Comparison of ENCODE assay signal across 8 cellular contexts in genomic region chr7:95596183-95597135, GRCh38. TPM values are rescaled to one million over a fixed set of nuclear protein-coding genes. Genes with fewer than 3 reads are reported as not detected.
DNase-seq lines count a peak whose midpoint lies in the region; ATAC-seq and FAIRE-seq lines count a peak whose summit lies in the region.
"Had no signal": no experiment of that assay in that cellular context is flagged by ENCODE, and none has a peak within 500 bp of the region (broad histone marks: within the 10 kb centered on the region; RNA-seq: fewer than 3 reads in every experiment).

Gene PDK4, minus strand, starts transcription at chr7:95596516. Its CDS starts 223 bp downstream, at chr7:95596293.

- H2AFZ ChIP-seq in GM23248, result peak within 1 kb of the TSS; percentile 95

- no peaks in the 10 kb centered on the region for H4K20me1 ChIP-seq in GM23248 (ENCODE audit: insufficient read depth)

- ATAC-seq in left colon (peak; percentile 95), GM21447 (IDR thresholded peaks at IDR 0.05; ENCODE audit: unreplicated experiment) (no peak)

- H3K27me3 ChIP-seq in GM23248 (replicated peaks; ENCODE audit: insufficient read depth) (no peaks in the 10 kb centered on the region), small intestine (ENCODE audit: control insufficient read depth in 2 of 2, insufficient read depth in 2 of 2, low read length in 2 of 2) (no peaks in the 10 kb centered on the region)

- H3K9ac ChIP-seq in GM23248, result peak within 1 kb of the TSS; percentile 80

- WGBS in GM23248 (ENCODE audit: low coverage in 1 of 2, low lambda C conversion rate in 2 of 2, missing lambda C conversion rate in 2 of 2), 2 experiments, result 1 to 2% methylated on average over 63 to 67 of the region's 67 CpGs
- 3 to 6% (median 4%) methylated on average over 67 of the region's 67 CpGs for WGBS in small intestine, 3 donors

- DNase-seq in GM23248 (peak; percentile 92), NOMO-1 treated with DMSO at 0.1 percent for 48 hours (lab: John Stamatoyannopoulos, UW; ENCODE audit: unreplicated experiment) (peak; percentile 55), dermis microvascular lymphatic vessel endothelial cell (ENCODE audit: low read depth in 2 of 2) (peak; percentile 90 to 93), left colon (peak; percentile 92 to 97), small intestine (peak; percentile 94), GM19238 (ENCODE audit: insufficient read length, low spot score) (no peak)

- peak within 1 kb of the TSS; percentile 82 for H3K4me2 ChIP-seq in GM23248 (ENCODE audit: unreplicated experiment)

- H3K27ac ChIP-seq in GM23248, result peak within 1 kb of the TSS; percentile 52
- H3K27ac ChIP-seq in small intestine (ENCODE audit: low read depth in 1 of 2, low read length in 1 of 2), result peak within 1 kb of the TSS; percentile 96 to 99
- H3K27ac ChIP-seq: VCaP had no signal

- intact Hi-C loops in left colon (cut with DNase I, micrococcal nuclease), result no loop called here

- no peaks in the 10 kb centered on the region for H3K9me2 ChIP-seq in GM23248 (ENCODE audit: insufficient read depth)

- FAIRE-seq in small intestine (lab: Jason Lieb, UNC), result no peak

- H3K36me3 ChIP-seq in GM23248 (ENCODE audit: low read depth) (no peaks in the 10 kb centered on the region), small intestine (ENCODE audit: control insufficient read depth in 2 of 2, insufficient read depth in 2 of 2, low read length in 2 of 2) (no peaks in the 10 kb centered on the region)

- H3K79me2 ChIP-seq in GM23248 (ENCODE audit: insufficient read depth), result no peaks in the 10 kb centered on the region

- H3F3A ChIP-seq in GM23248 (ENCODE audit: insufficient read depth), result no peaks in the 10 kb centered on the region

- H3K4me3 ChIP-seq in GM23248 (peak within 1 kb of the TSS; percentile 94), small intestine (ENCODE audit: low read depth in 1 of 2, low read length in 2 of 2) (peak within 1 kb of the TSS; percentile 53 to 95)

- H3K4me1 ChIP-seq in GM23248 (ENCODE audit: insufficient read depth) (peaks cover 4% of the 10 kb centered on the region; the same call in 1 of the 2 replicates), small intestine (ENCODE audit: control insufficient read depth in 2 of 2, insufficient read depth in 1 of 2, low read depth in 1 of 2, low read length in 1 of 2) (peaks cover 0 to 5% of the 10 kb centered on the region in 2 donors)

- no peaks in the 10 kb centered on the region for H3K9me3 ChIP-seq in GM23248 (ENCODE audit: low read depth)
- no peaks in the 10 kb centered on the region for H3K9me3 ChIP-seq in small intestine (ENCODE audit: control insufficient read depth, low read depth)

- in situ Hi-C loops in GM23248 (cut with MboI), result no loop called here

RNA-seq across cellular contexts. Expression of gene PDK4, which starts in this region (rescaled TPM):
- total RNA-seq in GM23248 (2014; rRNA removed; shearing (Covaris generic)), result 1.0 and 1.5 TPM in 2 replicates
- polyA plus RNA-seq in GM23248 (2016; fragmentation: Nextera tagmentation; extraction: Ambion mirVana), result 1.2 and 1.4 TPM in 2 replicates
- total RNA-seq in dermis microvascular lymphatic vessel endothelial cell, result 53.1 and 219 TPM in 2 replicates
- total RNA-seq in left colon, result 100 to 1,000 TPM in 1 of 2 donors, 10 to 100 TPM in 1; 18.9 to 101 TPM
- 100 to 1,000 TPM in 1 of 3 donors, 10 to 100 TPM in 2; 70.0 to 210 (median 98.5) TPM for polyA plus RNA-seq in small intestine

Comparison
In these comparisons a context has a peak if more than half of its experiments do, and no peak if none do; other contexts are left out.
1. RNA of gene PDK4 (polyA plus RNA-seq): 70.0 to 210 TPM in small intestine; 1.2 to 1.4 TPM in GM23248; every median in the first group is over 10 times any median in the second.